In the genomic region with DNA sequence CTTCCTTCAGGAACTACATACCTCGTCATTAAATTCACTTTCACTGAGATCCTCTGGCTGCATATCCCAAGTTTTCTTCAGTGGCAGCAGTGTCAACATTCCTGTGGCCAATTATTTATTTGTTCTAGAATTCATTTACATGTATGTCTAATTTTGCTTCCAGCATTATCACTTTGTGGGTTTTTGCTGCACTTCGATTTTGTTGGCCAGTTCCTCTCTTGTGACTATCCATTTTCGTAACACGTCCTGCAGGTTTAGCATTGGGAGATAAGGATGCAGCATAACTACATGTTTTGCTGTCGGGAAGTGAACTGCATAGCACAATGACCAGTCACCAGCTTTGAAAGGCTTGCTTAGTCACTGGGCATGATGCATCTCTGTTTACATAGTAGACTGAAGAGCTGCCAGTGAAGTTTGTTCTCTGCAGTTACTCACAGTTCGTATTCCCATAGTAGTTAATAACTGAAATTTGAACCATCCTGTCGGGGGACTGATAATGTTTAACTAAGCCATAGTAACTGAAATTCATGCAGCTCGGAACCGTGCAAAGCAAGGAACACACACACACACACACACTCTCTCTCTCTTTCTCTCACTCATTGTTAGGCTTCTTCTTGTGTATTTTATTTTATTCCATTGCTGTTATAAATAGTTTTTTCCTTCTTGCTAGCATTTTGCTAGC, we compare ENCODE assay signal across 1 cellular context.
TF ChIP-seq lines count a peak whose summit lies in the region.

No MANE protein-coding gene starts in this region.

TF ChIP-seq in K562, 482 proteins besides CTCF, POLR2A, EP300 and RAD21 (continued from another document and continues in another):
- TF ChIP-seq, protein P1, sequence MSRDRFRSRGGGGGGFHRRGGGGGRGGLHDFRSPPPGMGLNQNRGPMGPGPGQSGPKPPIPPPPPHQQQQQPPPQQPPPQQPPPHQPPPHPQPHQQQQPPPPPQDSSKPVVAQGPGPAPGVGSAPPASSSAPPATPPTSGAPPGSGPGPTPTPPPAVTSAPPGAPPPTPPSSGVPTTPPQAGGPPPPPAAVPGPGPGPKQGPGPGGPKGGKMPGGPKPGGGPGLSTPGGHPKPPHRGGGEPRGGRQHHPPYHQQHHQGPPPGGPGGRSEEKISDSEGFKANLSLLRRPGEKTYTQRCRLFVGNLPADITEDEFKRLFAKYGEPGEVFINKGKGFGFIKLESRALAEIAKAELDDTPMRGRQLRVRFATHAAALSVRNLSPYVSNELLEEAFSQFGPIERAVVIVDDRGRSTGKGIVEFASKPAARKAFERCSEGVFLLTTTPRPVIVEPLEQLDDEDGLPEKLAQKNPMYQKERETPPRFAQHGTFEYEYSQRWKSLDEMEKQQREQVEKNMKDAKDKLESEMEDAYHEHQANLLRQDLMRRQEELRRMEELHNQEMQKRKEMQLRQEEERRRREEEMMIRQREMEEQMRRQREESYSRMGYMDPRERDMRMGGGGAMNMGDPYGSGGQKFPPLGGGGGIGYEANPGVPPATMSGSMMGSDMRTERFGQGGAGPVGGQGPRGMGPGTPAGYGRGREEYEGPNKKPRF (IDR thresholded peaks at IDR 0.05; ENCODE audit: low read depth, low read length), result no peak
- TF ChIP-seq MAFK (IDR thresholded peaks at IDR 0.05; ENCODE audit: low read length) (peak; percentile 85), L3MBTL2 (IDR thresholded peaks at IDR 0.05) (peak; percentile 65; the same call in 1 of the 2 replicates), MYBL2 (IDR thresholded peaks at IDR 0.05; ENCODE audit: low read depth) (peak; percentile 95), MYBL2 (CRISPR knock-in tag; IDR thresholded peaks at IDR 0.05; ENCODE audit: borderline replicate concordance) (no peak), SMARCA4 (IDR thresholded peaks at IDR 0.05) (peak; percentile 97), ZNF512 (tag; IDR thresholded peaks at IDR 0.05) (no peak), CREB1 (IDR thresholded peaks at IDR 0.05) (peak; percentile 60), CREB1 (CRISPR knock-in tag; IDR thresholded peaks at IDR 0.05) (no peak; the same call in 1 of the 2 replicates), PHF21A (IDR thresholded peaks at IDR 0.05; ENCODE audit: borderline replicate concordance, low read depth) (no peak), ZNF436 (CRISPR knock-in tag; IDR thresholded peaks at IDR 0.05) (no peak), JUNB (CRISPR knock-in tag; conservative IDR thresholded peaks at IDR 0.05) (no peak), TOE1 (IDR thresholded peaks at IDR 0.05; ENCODE audit: borderline replicate concordance) (peak; percentile 79), TOE1 (CRISPR knock-in tag; IDR thresholded peaks at IDR 0.05; ENCODE audit: borderline replicate concordance, low read depth) (no peak), ZNF395 (CRISPR knock-in tag; IDR thresholded peaks at IDR 0.05) (peak; percentile 53; the same call in 1 of the 2 replicates), ETV5 (CRISPR knock-in tag; IDR thresholded peaks at IDR 0.05; ENCODE audit: low read depth) (0 out of 2 replicates have a peak, but pooled peaks have one; percentile 27), GATAD2B (IDR thresholded peaks at IDR 0.05; ENCODE audit: borderline replicate concordance) (0 out of 2 replicates have a peak, but pooled peaks have one; percentile 60), NEUROD1 (IDR thresholded peaks at IDR 0.05; ENCODE audit: borderline replicate concordance, low read depth, low read length, partially characterized antibody) (peak; percentile 84), FOXK2 (conservative IDR thresholded peaks at IDR 0.05 in 1 of 2, IDR thresholded peaks at IDR 0.05 in 1 of 2; ENCODE audit: low read depth in 2 of 2) (peak; percentile 97 to 98), EP400 (IDR thresholded peaks at IDR 0.05) (peak; percentile 78), HDGF (IDR thresholded peaks at IDR 0.05) (no peak), POLR2H (tag; IDR thresholded peaks at IDR 0.05; ENCODE audit: low read depth) (peak; percentile 29), CTBP1 (IDR thresholded peaks at IDR 0.05; ENCODE audit: borderline replicate concordance) (peak; percentile 96), ZNF347 (CRISPR knock-in tag; IDR thresholded peaks at IDR 0.05; ENCODE audit: low read depth) (no peak), TBL1XR1 (IDR thresholded peaks at IDR 0.05; ENCODE audit: low read length in 2 of 2) (peak in 1 of 2 experiments; percentile 54; a peak in 1 of 4 replicates), LCOR (CRISPR knock-in tag; IDR thresholded peaks at IDR 0.05) (peak; percentile 41; the same call in 1 of the 2 replicates), C11orf30 (IDR thresholded peaks at IDR 0.05; ENCODE audit: low read depth) (peak; percentile 93), ZNF224 (CRISPR knock-in tag; IDR thresholded peaks at IDR 0.05) (no peak), CREB3L1 (IDR thresholded peaks at IDR 0.05; ENCODE audit: borderline replicate concordance, low read depth) (peak; percentile 17; the same call in 1 of the 2 replicates), ZNF639 (CRISPR knock-in tag; conservative IDR thresholded peaks at IDR 0.05 in 1 of 2, IDR thresholded peaks at IDR 0.05 in 1 of 2) (0 out of 4 replicates have a peak, but pooled peaks of 1 of the 2 experiments have one; percentile 53), MEIS2 (IDR thresholded peaks at IDR 0.05; ENCODE audit: partially characterized antibody) (peak; percentile 82), TCF3 (CRISPR knock-in tag; IDR thresholded peaks at IDR 0.05) (peak; percentile 79), MYC (IDR thresholded peaks at IDR 0.05; ENCODE audit: low read depth, low read length) (peak; percentile 72), MYC (CRISPR knock-in tag; IDR thresholded peaks at IDR 0.05; ENCODE audit: borderline replicate concordance, low read depth) (no peak), NR1H2 (CRISPR knock-in tag; IDR thresholded peaks at IDR 0.05) (no peak), ELF2 (CRISPR knock-in tag; IDR thresholded peaks at IDR 0.05) (0 out of 2 replicates have a peak, but pooled peaks have one; percentile 18), MXI1 (IDR thresholded peaks at IDR 0.05; ENCODE audit: low read depth, low read length) (no peak; the same call in 1 of the 2 replicates), SMAD1 (IDR thresholded peaks at IDR 0.05; ENCODE audit: low read depth, low read length, partially characterized antibody) (no peak), CC2D1A (IDR thresholded peaks at IDR 0.05) (peak; percentile 92), NR3C1 (CRISPR knock-in tag; IDR thresholded peaks at IDR 0.05) (no peak), YY1 (IDR thresholded peaks at IDR 0.05; ENCODE audit: borderline replicate concordance in 1 of 3, control insufficient read depth in 1 of 3, extremely low read depth in 1 of 3, insufficient read depth in 3 of 3, insufficient read length in 1 of 3, insufficient replicate concordance in 2 of 3, low read depth in 1 of 3, low read length in 2 of 3) (peak in 1 of 3 experiments; percentile 61), NR2C1 (IDR thresholded peaks at IDR 0.05) (no peak), NR2C1 (tag; IDR thresholded peaks at IDR 0.05) (0 out of 2 replicates have a peak, but pooled peaks have one; percentile 24), CREM (IDR thresholded peaks at IDR 0.05; ENCODE audit: low read depth) (peak; percentile 83), PATZ1 (CRISPR knock-in tag; IDR thresholded peaks at IDR 0.05; ENCODE audit: borderline replicate concordance) (no peak)
- TF ChIP-seq, protein P2, sequence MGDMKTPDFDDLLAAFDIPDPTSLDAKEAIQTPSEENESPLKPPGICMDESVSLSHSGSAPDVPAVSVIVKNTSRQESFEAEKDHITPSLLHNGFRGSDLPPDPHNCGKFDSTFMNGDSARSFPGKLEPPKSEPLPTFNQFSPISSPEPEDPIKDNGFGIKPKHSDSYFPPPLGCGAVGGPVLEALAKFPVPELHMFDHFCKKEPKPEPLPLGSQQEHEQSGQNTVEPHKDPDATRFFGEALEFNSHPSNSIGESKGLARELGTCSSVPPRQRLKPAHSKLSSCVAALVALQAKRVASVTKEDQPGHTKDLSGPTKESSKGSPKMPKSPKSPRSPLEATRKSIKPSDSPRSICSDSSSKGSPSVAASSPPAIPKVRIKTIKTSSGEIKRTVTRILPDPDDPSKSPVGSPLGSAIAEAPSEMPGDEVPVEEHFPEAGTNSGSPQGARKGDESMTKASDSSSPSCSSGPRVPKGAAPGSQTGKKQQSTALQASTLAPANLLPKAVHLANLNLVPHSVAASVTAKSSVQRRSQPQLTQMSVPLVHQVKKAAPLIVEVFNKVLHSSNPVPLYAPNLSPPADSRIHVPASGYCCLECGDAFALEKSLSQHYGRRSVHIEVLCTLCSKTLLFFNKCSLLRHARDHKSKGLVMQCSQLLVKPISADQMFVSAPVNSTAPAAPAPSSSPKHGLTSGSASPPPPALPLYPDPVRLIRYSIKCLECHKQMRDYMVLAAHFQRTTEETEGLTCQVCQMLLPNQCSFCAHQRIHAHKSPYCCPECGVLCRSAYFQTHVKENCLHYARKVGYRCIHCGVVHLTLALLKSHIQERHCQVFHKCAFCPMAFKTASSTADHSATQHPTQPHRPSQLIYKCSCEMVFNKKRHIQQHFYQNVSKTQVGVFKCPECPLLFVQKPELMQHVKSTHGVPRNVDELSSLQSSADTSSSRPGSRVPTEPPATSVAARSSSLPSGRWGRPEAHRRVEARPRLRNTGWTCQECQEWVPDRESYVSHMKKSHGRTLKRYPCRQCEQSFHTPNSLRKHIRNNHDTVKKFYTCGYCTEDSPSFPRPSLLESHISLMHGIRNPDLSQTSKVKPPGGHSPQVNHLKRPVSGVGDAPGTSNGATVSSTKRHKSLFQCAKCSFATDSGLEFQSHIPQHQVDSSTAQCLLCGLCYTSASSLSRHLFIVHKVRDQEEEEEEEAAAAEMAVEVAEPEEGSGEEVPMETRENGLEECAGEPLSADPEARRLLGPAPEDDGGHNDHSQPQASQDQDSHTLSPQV (IDR thresholded peaks at IDR 0.05), result peak; percentile 91; the same call in 1 of the 2 replicates
- TF ChIP-seq, protein P3, sequence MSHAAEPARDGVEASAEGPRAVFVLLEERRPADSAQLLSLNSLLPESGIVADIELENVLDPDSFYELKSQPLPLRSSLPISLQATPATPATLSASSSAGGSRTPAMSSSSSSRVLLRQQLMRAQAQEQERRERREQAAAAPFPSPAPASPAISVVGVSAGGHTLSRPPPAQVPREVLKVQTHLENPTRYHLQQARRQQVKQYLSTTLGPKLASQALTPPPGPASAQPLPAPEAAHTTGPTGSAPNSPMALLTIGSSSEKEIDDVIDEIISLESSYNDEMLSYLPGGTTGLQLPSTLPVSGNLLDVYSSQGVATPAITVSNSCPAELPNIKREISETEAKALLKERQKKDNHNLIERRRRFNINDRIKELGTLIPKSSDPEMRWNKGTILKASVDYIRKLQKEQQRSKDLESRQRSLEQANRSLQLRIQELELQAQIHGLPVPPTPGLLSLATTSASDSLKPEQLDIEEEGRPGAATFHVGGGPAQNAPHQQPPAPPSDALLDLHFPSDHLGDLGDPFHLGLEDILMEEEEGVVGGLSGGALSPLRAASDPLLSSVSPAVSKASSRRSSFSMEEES (CRISPR knock-in tag; IDR thresholded peaks at IDR 0.05), result no peak
